Comparison of ENCODE assay signal across 30 cellular contexts in the genomic region with DNA sequence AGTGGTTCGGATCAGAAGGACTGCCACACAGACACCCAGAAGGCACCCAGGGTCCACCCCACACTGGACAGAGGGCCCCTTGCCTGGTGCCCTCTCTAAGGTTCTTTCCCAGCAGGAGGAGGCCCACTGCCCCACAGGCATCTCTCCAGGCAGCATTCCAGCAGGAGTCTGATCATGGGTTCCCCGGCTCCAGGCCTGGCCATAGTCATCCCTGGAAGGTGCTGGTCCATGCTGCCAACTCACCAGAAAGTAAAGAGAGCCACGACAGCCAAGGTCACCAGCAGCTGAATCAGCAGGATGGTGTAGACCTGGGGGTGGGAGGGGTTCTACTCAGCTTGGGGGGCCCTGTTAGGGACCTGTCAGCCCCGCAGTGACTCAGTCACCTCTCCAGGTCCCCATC. TPM values are rescaled to one million over a fixed set of nuclear protein-coding genes. Genes with fewer than 3 reads are reported as not detected.
"Had no signal": no experiment of that assay in that cellular context is flagged by ENCODE, and none has a peak within 500 bp of the region (broad histone marks: within the 10 kb centered on the region; RNA-seq: fewer than 3 reads in every experiment).

No MANE protein-coding gene starts in this region.

- DNase-seq: activated B cell treated with CpG ODN at 0.5 μM for 24 hours; activated CD4-positive, alpha-beta T cell treated with anti-CD3 and anti-CD28 coated beads for 36 hours; activated CD4-positive, alpha-beta T cell treated with anti-CD3 and anti-CD28 coated beads, Interleukin-2, amount 50 U/mL, for 4 hours; activated CD8-positive, alpha-beta memory T cell treated with anti-CD3 and anti-CD28 coated beads for 24 hours; activated CD8-positive, alpha-beta memory T cell treated with anti-CD3 and anti-CD28 coated beads, Interleukin-2, amount 50 U/mL, for 4 hours; activated T-cell treated with anti-CD3 and anti-CD28 coated beads, Interleukin-2, amount 50 U/mL, for 24 hours; amniotic stem cell; heart right ventricle; naive B cell; occipital lobe; stimulated activated CD4-positive, alpha-beta T cell treated with anti-CD3 and anti-CD28 coated beads, Interleukin-15, amount 100 ng/mL, for 24 hours; stimulated activated naive B cell treated with anti-CD40 and anti-IgM and Interleukin-4, amounts not matched to agents 10 μg/mL and 1 μg/mL and 100 μg/mL, for 72 hours; T1000; testis; trophoblast cell had no signal

- H3K9me3 ChIP-seq: heart right ventricle, testis, vagina had no signal

- H3K4me1 ChIP-seq: heart right ventricle had no signal

- ATAC-seq: activated CD4-positive, alpha-beta T cell treated with anti-CD3 and anti-CD28 coated beads for 36 hours; activated T-helper 17 cell treated with anti-CD3 and anti-CD28 coated beads, Interleukin-2, amount 50 U/mL, for 72 hours; left lobe of liver; sciatic nerve; stimulated activated naive B cell treated with anti-CD40 and anti-IgM and Interleukin-4, amounts not matched to agents 10 μg/mL and 1 μg/mL and 100 μg/mL, for 72 hours had no signal

- H3K27ac ChIP-seq: heart right ventricle, testis, vagina had no signal

- H3K27me3 ChIP-seq: testis, vagina had no signal

- H3K4me1 Mint-ChIP-seq: activated CD4-positive, alpha-beta T cell treated with anti-CD3 and anti-CD28 coated beads for 36 hours; activated T-helper 17 cell treated with anti-CD3 and anti-CD28 coated beads, Interleukin-2, amount 50 U/mL, for 72 hours had no signal

- H3K36me3 Mint-ChIP-seq: activated naive CD8-positive, alpha-beta T cell; naive B cell; stimulated activated naive B cell treated with anti-CD40 and anti-IgM and Interleukin-4, amounts not matched to agents 10 μg/mL and 1 μg/mL and 100 μg/mL, for 72 hours had no signal

- H3K27ac Mint-ChIP-seq: activated B cell treated with CpG ODN at 0.5 μM for 24 hours; activated CD4-positive, alpha-beta T cell treated with anti-CD3 and anti-CD28 coated beads for 36 hours; activated naive CD8-positive, alpha-beta T cell; activated T-cell treated with anti-CD3 and anti-CD28 coated beads, Interleukin-2, amount 50 U/mL, for 24 hours; activated T-helper 17 cell treated with anti-CD3 and anti-CD28 coated beads, Interleukin-2, amount 50 U/mL, for 72 hours; naive B cell; stimulated activated naive B cell treated with anti-CD40 and anti-IgM and Interleukin-4, amounts not matched to agents 10 μg/mL and 1 μg/mL and 100 μg/mL, for 72 hours had no signal

- H3K36me3 ChIP-seq: heart right ventricle, vagina had no signal

- H3K9me3 Mint-ChIP-seq: activated B cell treated with CpG ODN at 0.5 μM for 24 hours; activated T-cell treated with anti-CD3 and anti-CD28 coated beads, Interleukin-2, amount 50 U/mL, for 24 hours; activated T-helper 17 cell treated with anti-CD3 and anti-CD28 coated beads, Interleukin-2, amount 50 U/mL, for 72 hours; naive B cell; stimulated activated naive B cell treated with anti-CD40 and anti-IgM and Interleukin-4, amounts not matched to agents 10 μg/mL and 1 μg/mL and 100 μg/mL, for 72 hours had no signal

- H3K4me3 Mint-ChIP-seq: activated B cell treated with CpG ODN at 0.5 μM for 24 hours; activated CD4-positive, alpha-beta T cell treated with anti-CD3 and anti-CD28 coated beads for 36 hours; activated naive CD8-positive, alpha-beta T cell; activated T-cell treated with anti-CD3 and anti-CD28 coated beads, Interleukin-2, amount 50 U/mL, for 24 hours; activated T-helper 17 cell treated with anti-CD3 and anti-CD28 coated beads, Interleukin-2, amount 50 U/mL, for 72 hours; naive B cell; stimulated activated naive B cell treated with anti-CD40 and anti-IgM and Interleukin-4, amounts not matched to agents 10 μg/mL and 1 μg/mL and 100 μg/mL, for 72 hours had no signal

- H3K27me3 Mint-ChIP-seq: activated CD4-positive, alpha-beta T cell treated with anti-CD3 and anti-CD28 coated beads for 36 hours; activated naive CD8-positive, alpha-beta T cell; activated T-cell treated with anti-CD3 and anti-CD28 coated beads, Interleukin-2, amount 50 U/mL, for 24 hours had no signal

- FAIRE-seq: endometrium, keratinocyte had no signal

- H3K4me3 ChIP-seq: heart right ventricle, lung, smooth muscle cell, testis, vagina had no signal

RNA-seq across cellular contexts. Expression of a gene that starts 6.4 kb away (rescaled TPM):
- total RNA-seq: activated B cell treated with CpG ODN at 0.5 μM for 24 hours, epithelial cell of proximal tubule, left lobe of liver had no signal
- polyA plus RNA-seq: keratinocyte had no signal

RNA-seq across cellular contexts. Expression of a gene that starts 53.3 kb away (rescaled TPM):
- total RNA-seq: activated B cell treated with CpG ODN at 0.5 μM for 24 hours; activated CD4-positive, alpha-beta T cell treated with anti-CD3 and anti-CD28 coated beads for 36 hours; activated T-helper 17 cell treated with anti-CD3 and anti-CD28 coated beads, Interleukin-2, amount 50 U/mL, for 72 hours; cerebellum; epithelial cell of proximal tubule; fibroblast of villous mesenchyme; heart right ventricle; left lobe of liver; lung; mesenteric fat pad; mucosa of gallbladder; occipital lobe; sciatic nerve; vagina had no signal
- polyA plus RNA-seq: keratinocyte, lung, neural cell had no signal
